1 cellular context compared by ENCODE assay signal in genomic region chr7:47514367-47514766, GRCh38.
TF ChIP-seq lines count a peak whose summit lies in the region.

No MANE protein-coding gene starts in this region.

TF ChIP-seq in liver, 16 proteins besides CTCF, POLR2A, EP300 and RAD21 (continued from another document):
- no peak for TF ChIP-seq HNF4G (IDR thresholded peaks at IDR 0.05)
- no peak for TF ChIP-seq GABPA (IDR thresholded peaks at IDR 0.05 in 1 of 2, conservative IDR thresholded peaks at IDR 0.05 in 1 of 2)
- no peak for TF ChIP-seq NR2F2 (IDR thresholded peaks at IDR 0.05)
- TF ChIP-seq TAF1 (conservative IDR thresholded peaks at IDR 0.05): no peak
- TF ChIP-seq HNF4A (conservative IDR thresholded peaks at IDR 0.05): no peak
- no peak for TF ChIP-seq FOXA1 (IDR thresholded peaks at IDR 0.05)
